9 cellular contexts compared by ENCODE assay signal in genomic region chr1:25562101-25562927, GRCh38. TPM values are rescaled to one million over a fixed set of nuclear protein-coding genes. Genes with fewer than 3 reads are reported as not detected.
DNase-seq lines count a peak whose midpoint lies in the region; ATAC-seq, FAIRE-seq and TF ChIP-seq lines count a peak whose summit lies in the region.
"Had no signal": no experiment of that assay in that cellular context is flagged by ENCODE, and none has a peak within 500 bp of the region (broad histone marks: within the 10 kb centered on the region; RNA-seq: fewer than 3 reads in every experiment).

No MANE protein-coding gene starts in this region.

- CTCF ChIA-PET in CD8-positive, alpha-beta memory T cell (lab: Charles Lee), result interaction anchor here (0.7 to 1.2 kb wide), 2 partner anchors 10 to 13 kb away, joined by 3 to 4 read pairs; no protein-coding TSS in a partner anchor
- CTCF ChIA-PET in RWPE1 (lab: Yijun Ruan, JAX), result no interaction called here

- POLR2A ChIA-PET in CD8-positive, alpha-beta memory T cell (lab: Charles Lee), result interaction anchor here (0.6 to 2.1 kb wide), 2 partner anchors 13 to 17 kb away, joined by 3 to 7 read pairs; no protein-coding TSS in a partner anchor
- POLR2A ChIA-PET in RWPE1 (lab: Yijun Ruan, JAX; ENCODE audit: low non-redundant PET), result no interaction called here

- peak overlapping the region; percentile 85 to 99 (median 96) for H3K27ac Mint-ChIP-seq in CD8-positive, alpha-beta memory T cell

- FAIRE-seq in small intestine (lab: Jason Lieb, UNC), result no peak

- ATAC-seq in GM21576 (IDR thresholded peaks at IDR 0.05; ENCODE audit: unreplicated experiment) (peak; percentile 74), HG03439 (IDR thresholded peaks at IDR 0.05; ENCODE audit: unreplicated experiment) (no peak)

- no peaks in the 10 kb centered on the region for H3K27me3 ChIP-seq in CD8-positive, alpha-beta memory T cell (ENCODE audit: insufficient read depth, low read length, poor library complexity, severe bottlenecking)
- no peaks in the 10 kb centered on the region for H3K27me3 ChIP-seq in small intestine (ENCODE audit: control insufficient read depth in 2 of 2, insufficient read depth in 2 of 2, low read length in 2 of 2)
- H3K27me3 ChIP-seq: cardiac muscle cell had no signal

- H3K4me3 Mint-ChIP-seq in CD8-positive, alpha-beta memory T cell, result peak overlapping the region; percentile 86 to 97 (median 92)

- H3K36me3 Mint-ChIP-seq in CD8-positive, alpha-beta memory T cell, result peaks cover 4 to 84% (median 22%) of the 10 kb centered on the region in 3 donors

- peak; percentile 59 to 97 (median 93) for DNase-seq in CD8-positive, alpha-beta memory T cell
- DNase-seq in RWPE1 (ENCODE audit: low spot score), result no peak
- DNase-seq in activated naive CD4-positive, alpha-beta T cell treated with anti-CD3 and anti-CD28 coated beads, Interleukin-2, amount 50 U/mL, for 16 hours, result peak; percentile 51
- DNase-seq in small intestine, result peak; percentile 99
- no peak for DNase-seq in NCI-H446 treated with DMSO at 0.1 percent for 48 hours (lab: John Stamatoyannopoulos, UW)
- no peak for DNase-seq in NCI-H1436 (lab: John Stamatoyannopoulos, UW)

- 14 to 48% (median 23%) methylated on average over 8 of the region's 8 CpGs for WGBS in small intestine, 3 donors

- H3K4me3 ChIP-seq in CD8-positive, alpha-beta memory T cell (ENCODE audit: low read length), result peak overlapping the region; percentile 78
- no peak overlapping the region for H3K4me3 ChIP-seq in small intestine (ENCODE audit: low read depth in 1 of 2, low read length in 2 of 2)
- H3K4me3 ChIP-seq: cardiac muscle cell had no signal

- peaks cover 34% of the 10 kb centered on the region for H3K36me3 ChIP-seq in CD8-positive, alpha-beta memory T cell (ENCODE audit: insufficient read depth, low read length)
- H3K36me3 ChIP-seq in small intestine (ENCODE audit: control insufficient read depth in 2 of 2, insufficient read depth in 2 of 2, low read length in 2 of 2), result peaks cover 0 to 2% of the 10 kb centered on the region in 2 donors

- H3K27ac ChIP-seq in CD8-positive, alpha-beta memory T cell (ENCODE audit: low read depth, low read length), result peak overlapping the region; percentile 54
- peak overlapping the region; percentile 71 for H3K27ac ChIP-seq in RWPE1
- H3K27ac ChIP-seq in small intestine (ENCODE audit: low read depth in 1 of 2, low read length in 1 of 2), result peak overlapping the region; percentile 82 to 87
- H3K27ac ChIP-seq: cardiac muscle cell had no signal

- no peaks in the 10 kb centered on the region for H3K27me3 Mint-ChIP-seq in CD8-positive, alpha-beta memory T cell

- no peaks in the 10 kb centered on the region for H3K9me3 ChIP-seq in CD8-positive, alpha-beta memory T cell (ENCODE audit: low read length)
- H3K9me3 ChIP-seq in small intestine (ENCODE audit: control insufficient read depth, low read depth), result no peaks in the 10 kb centered on the region

- TF ChIP-seq CTCF in RWPE1 (conservative IDR thresholded peaks at IDR 0.05; ENCODE audit: low read depth), result no peak

- H3K9me3 Mint-ChIP-seq in CD8-positive, alpha-beta memory T cell, result no peaks in the 10 kb centered on the region

- peaks cover 82 to 97% (median 87%) of the 10 kb centered on the region in 3 donors for H3K4me1 Mint-ChIP-seq in CD8-positive, alpha-beta memory T cell

- peaks cover 97% of the 10 kb centered on the region for H3K4me1 ChIP-seq in CD8-positive, alpha-beta memory T cell (ENCODE audit: insufficient read depth, low read length)
- peaks cover 10 to 17% of the 10 kb centered on the region in 2 donors for H3K4me1 ChIP-seq in small intestine (ENCODE audit: control insufficient read depth in 2 of 2, insufficient read depth in 1 of 2, low read depth in 1 of 2, low read length in 1 of 2)

RNA-seq across cellular contexts. Expression of gene LDLRAP1, which starts 18.9 kb away (rescaled TPM):
- total RNA-seq in CD8-positive, alpha-beta memory T cell, result 10 to 100 TPM; 21.1 to 22.0 TPM
- 302 TPM for polyA plus RNA-seq in CD8-positive, alpha-beta memory T cell
- polyA plus RNA-seq in small intestine, result 10 to 100 TPM in 2 of 3 donors, 1 to 10 TPM in 1; 9.5 to 18.2 (median 13.0) TPM

RNA-seq across cellular contexts. Expression of gene MAN1C1, which starts 54.3 kb away (rescaled TPM):
- total RNA-seq in CD8-positive, alpha-beta memory T cell, result 1 to 10 TPM; 2.8 to 3.6 TPM
- 5.6 TPM for polyA plus RNA-seq in CD8-positive, alpha-beta memory T cell
- 1 to 10 TPM in 2 of 3 donors, under 1 TPM in 1; 0.67 to 5.4 (median 1.4) TPM for polyA plus RNA-seq in small intestine

Comparison
In these comparisons a context has a peak if more than half of its experiments do, and no peak if none do; other contexts are left out.
1. DNase-seq: peak in CD8-positive, alpha-beta memory T cell (5 of 5), activated naive CD4-positive, alpha-beta T cell treated with anti-CD3 and anti-CD28 coated beads, Interleukin-2, amount 50 U/mL, for 16 hours (single experiment) and small intestine (single experiment); none in RWPE1 (single experiment), NCI-H446 treated with DMSO at 0.1 percent for 48 hours (single experiment) and NCI-H1436 (single experiment).
2. RNA of gene LDLRAP1, which starts 18.9 kb away (polyA plus RNA-seq): 302 TPM in CD8-positive, alpha-beta memory T cell (single experiment); 9.5 to 18.2 TPM in small intestine; every median in the first group is over 10 times any median in the second.
3. Peak in every context shown above with its lines, with median percentiles within 50 percentile points of each other: H3K27ac ChIP-seq.